24 cellular contexts compared by ENCODE assay signal in the genomic region with DNA sequence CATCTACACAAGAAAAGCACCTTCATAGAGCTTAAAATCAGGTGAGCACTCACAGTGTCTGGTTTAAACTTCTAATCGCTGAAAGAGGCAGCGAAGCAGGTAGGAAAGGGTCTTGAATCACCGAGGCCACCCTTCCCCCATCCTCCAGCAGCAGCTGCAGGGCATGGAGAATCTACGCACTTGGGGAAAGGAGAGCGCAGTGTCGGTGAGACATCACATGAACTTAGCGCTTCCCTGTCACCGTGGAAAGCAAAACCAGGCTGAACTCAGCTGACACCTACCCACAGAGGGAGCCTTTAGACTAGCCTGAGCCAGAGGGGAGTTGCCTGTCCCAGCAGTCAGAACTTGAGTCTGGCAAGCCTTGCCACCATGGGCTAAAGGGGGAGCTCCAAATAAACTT.
A peak's percentile ranks its signal among the peaks of the same experiment; 100 is the strongest.
DNase-seq lines count a peak whose midpoint lies in the region; ATAC-seq and TF ChIP-seq lines count a peak whose summit lies in the region.
"Had no signal": no experiment of that assay in that cellular context is flagged by ENCODE, and none has a peak within 500 bp of the region (broad histone marks: within the 10 kb centered on the region; RNA-seq: fewer than 3 reads in every experiment).

No MANE protein-coding gene starts in this region.

- TF ChIP-seq POLR2A in gastroesophageal sphincter (IDR thresholded peaks at IDR 0.05), result no peak

- H3K79me2 ChIP-seq in GM23338 (replicated peaks; ENCODE audit: insufficient read depth) (no peaks in the 10 kb centered on the region), mesendoderm (ENCODE audit: control insufficient read depth, insufficient read depth, low read length) (no peaks in the 10 kb centered on the region)

- no peaks in the 10 kb centered on the region for H3K79me1 ChIP-seq in mesendoderm (ENCODE audit: low read length)

- H4K5ac ChIP-seq in mesendoderm (ENCODE audit: low read length), result no peak overlapping the region

- no peak overlapping the region for H3K18ac ChIP-seq in mesendoderm (ENCODE audit: low read length)

- H3K4ac ChIP-seq in mesendoderm (ENCODE audit: low read depth, low read length), result no peak overlapping the region

- H3K36me3 ChIP-seq in GM23338 (ENCODE audit: insufficient read depth) (no peaks in the 10 kb centered on the region), mesendoderm (ENCODE audit: control insufficient read depth, insufficient read depth, low read length) (no peaks in the 10 kb centered on the region), gastroesophageal sphincter (no peaks in the 10 kb centered on the region)
- H3K36me3 ChIP-seq: HAP-1 had no signal

- H3K9me3 Mint-ChIP-seq in GM23338, result peaks cover 4% of the 10 kb centered on the region

- H2AK5ac ChIP-seq in mesendoderm (ENCODE audit: low read length), result no peak overlapping the region

- peak in 1 of 2 experiments; percentile 59; a peak in 2 of 4 replicates for TF ChIP-seq CTCF in GM23338 (conservative IDR thresholded peaks at IDR 0.05; ENCODE audit: low read depth in 2 of 2)
- no peak for TF ChIP-seq CTCF in gastroesophageal sphincter (IDR thresholded peaks at IDR 0.05)

- H2AFZ ChIP-seq in GM23338, result peak overlapping the region; percentile 60

- DNase-seq in GM23338 (ENCODE audit: low spot score) (peak; percentile 37), SK-MEL-5 (ENCODE audit: low read depth, low spot score) (peak; percentile 32), iPS DF 19.7 (ENCODE audit: low read depth, low spot score) (peak; percentile 23), mesendoderm (peak; percentile 71), DMS114 treated with DMSO at 0.1 percent for 48 hours (lab: John Stamatoyannopoulos, UW; ENCODE audit: unreplicated experiment) (no peak)
- DNase-seq in activated naive CD4-positive, alpha-beta T cell (lab: John Stamatoyannopoulos, UW), result no peak
- DNase-seq: Calu3, DMS153, DND-41, NCI-H1048, NCI-H1417, NCI-H1694, NCI-H2029 treated with DMSO at 0.1 percent for 48 hours, NCI-H2171, NCI-H226, NCI-H510A, NCI-H69, SHP77, SK-N-SH had no signal

- H3K4me1 Mint-ChIP-seq in GM23338, result peaks cover 5% of the 10 kb centered on the region
- H3K4me1 Mint-ChIP-seq: IgD-negative memory B cell had no signal

- H3K36me3 Mint-ChIP-seq in GM23338 (ENCODE audit: low read depth), result no peaks in the 10 kb centered on the region; the same call in 1 of the 3 replicates
- H3K36me3 Mint-ChIP-seq: IgD-negative memory B cell had no signal

- no peak overlapping the region for H3K27ac Mint-ChIP-seq in GM23338
- H3K27ac Mint-ChIP-seq: IgD-negative memory B cell had no signal

- H3K56ac ChIP-seq in mesendoderm (ENCODE audit: low read length), result no peak overlapping the region

- no peak overlapping the region for H2BK15ac ChIP-seq in mesendoderm (replicated peaks; ENCODE audit: low read depth)

- H3K27me3 ChIP-seq in GM23338 (ENCODE audit: insufficient read depth), result no peaks in the 10 kb centered on the region
- no peaks in the 10 kb centered on the region for H3K27me3 ChIP-seq in mesendoderm (ENCODE audit: insufficient read depth, low read length, poor library complexity)
- H3K27me3 ChIP-seq in gastroesophageal sphincter, result no peaks in the 10 kb centered on the region

- H3K4me3 ChIP-seq in GM23338 (no peak overlapping the region), mesendoderm (ENCODE audit: low read length) (no peak overlapping the region), gastroesophageal sphincter (no peak overlapping the region)
- H3K4me3 ChIP-seq: HAP-1 had no signal

- H3K9ac ChIP-seq in mesendoderm (ENCODE audit: low read length), result no peak overlapping the region
- H3K9ac ChIP-seq: SK-N-SH had no signal

- no peak for TF ChIP-seq EP300 in gastroesophageal sphincter (IDR thresholded peaks at IDR 0.05)

- no peak overlapping the region for H2BK5ac ChIP-seq in mesendoderm (ENCODE audit: low read length)

- peaks cover 2% of the 10 kb centered on the region for H3K27me3 Mint-ChIP-seq in GM23338 (ENCODE audit: insufficient read depth, low read depth, poor library complexity)
- H3K27me3 Mint-ChIP-seq: IgD-negative memory B cell had no signal

- no peaks in the 10 kb centered on the region for H4K20me1 ChIP-seq in GM23338 (replicated peaks; ENCODE audit: insufficient read depth)

- peaks cover 4% of the 10 kb centered on the region; the same call in 1 of the 2 replicates for H3K9me2 ChIP-seq in GM23338 (ENCODE audit: insufficient read depth)
- H3K9me2 ChIP-seq: SK-N-SH had no signal

- H2BK120ac ChIP-seq in mesendoderm (ENCODE audit: low read depth, low read length), result no peak overlapping the region

- H3K4me3 Mint-ChIP-seq in GM23338, result no peak overlapping the region
- H3K4me3 Mint-ChIP-seq: IgD-negative memory B cell had no signal

- H3K27ac ChIP-seq in GM23338 (ENCODE audit: low read depth) (no peak overlapping the region), mesendoderm (ENCODE audit: low read depth, low read length) (no peak overlapping the region), gastroesophageal sphincter (no peak overlapping the region)
- H3K27ac ChIP-seq: RWPE1 had no signal

- H3K4me2 ChIP-seq in GM23338 (0 out of 2 replicates have a peak overlapping the region, but pooled peaks have one; percentile 55), mesendoderm (ENCODE audit: low read length) (no peak overlapping the region)
- H3K4me2 ChIP-seq: SK-N-SH had no signal

- H4K8ac ChIP-seq in mesendoderm (ENCODE audit: low read depth, low read length), result no peak overlapping the region

- H3K4me1 ChIP-seq in GM23338 (ENCODE audit: insufficient read depth) (peaks cover 7% of the 10 kb centered on the region), mesendoderm (ENCODE audit: control insufficient read depth, low read depth, low read length) (no peaks in the 10 kb centered on the region), gastroesophageal sphincter (no peaks in the 10 kb centered on the region)
- H3K4me1 ChIP-seq: HAP-1 had no signal

- H3F3A ChIP-seq in GM23338 (replicated peaks; ENCODE audit: low read depth), result no peaks in the 10 kb centered on the region

- peaks cover 0 to 16% (median 0%) of the 10 kb centered on the region in 3 donors for H3K9me3 ChIP-seq in gastroesophageal sphincter
- H3K9me3 ChIP-seq: HAP-1, SK-N-SH had no signal

- in situ Hi-C loops in SK-MEL-5 (cut with HindIII; ENCODE audit: low pct_unique_long_range_greater_than_20kb, low sequenced_read_pairs), result no loop called here

- no peak overlapping the region for H3K23ac ChIP-seq in mesendoderm (ENCODE audit: low read length)

- ATAC-seq in GM23338 (peak; percentile 76), gastroesophageal sphincter (no peak)
- ATAC-seq: Panc1 had no signal

- no CpG with 5 or more reads among the region's 8 CpGs for WGBS in mesendoderm (ENCODE audit: extremely low coverage, insufficient coverage, low lambda C conversion rate)
- 89% methylated on average over 3 of the region's 8 CpGs; no CpG with 5 or more reads in 1 of the 2 donors for WGBS in gastroesophageal sphincter (ENCODE audit: low coverage in 1 of 2), 2 donors

Comparison
In these comparisons a context has a peak if more than half of its experiments do, and no peak if none do; other contexts are left out.
1. DNase-seq: peak in GM23338 (single experiment), SK-MEL-5 (single experiment), iPS DF 19.7 (single experiment) and mesendoderm (single experiment); none in DMS114 treated with DMSO at 0.1 percent for 48 hours (single experiment) and activated naive CD4-positive, alpha-beta T cell (0 of 4).